Comparison of ENCODE assay signal across 8 cellular contexts in genomic region chr3:194632983-194633348, GRCh38. TPM values are rescaled to one million over a fixed set of nuclear protein-coding genes. Genes with fewer than 3 reads are reported as not detected.
DNase-seq lines count a peak whose midpoint lies in the region; ATAC-seq and TF ChIP-seq lines count a peak whose summit lies in the region.

No MANE protein-coding gene starts in this region.

- WGBS in esophagus muscularis mucosa = no CpG with 5 or more reads among the region's 50 CpGs

- H3K9me3 ChIP-seq in RWPE2 (ENCODE audit: severe bottlenecking) = no peaks in the 10 kb centered on the region
- H3K9me3 ChIP-seq in esophagus muscularis mucosa = no peaks in the 10 kb centered on the region
- H3K9me3 ChIP-seq in neutrophil = no peaks in the 10 kb centered on the region

- peaks cover 8% of the 10 kb centered on the region for H3K4me1 ChIP-seq in RWPE2 (ENCODE audit: insufficient read depth, poor library complexity, severe bottlenecking)
- H3K4me1 ChIP-seq in esophagus muscularis mucosa = peaks cover 5 to 17% (median 13%) of the 10 kb centered on the region in 4 donors
- H3K4me1 ChIP-seq in neutrophil (ENCODE audit: control insufficient read depth in 1 of 2, insufficient read depth in 1 of 2, low read depth in 1 of 2, low read length in 1 of 2) = peaks cover 13% of the 10 kb centered on the region in 2 experiments

- H3K36me3 ChIP-seq in RWPE2 (ENCODE audit: low read depth) (peaks cover 7% of the 10 kb centered on the region), esophagus muscularis mucosa (peaks cover 0 to 25% (median 4%) of the 10 kb centered on the region in 4 donors), neutrophil (no peaks in the 10 kb centered on the region)

- no peak for TF ChIP-seq EP300 in esophagus muscularis mucosa (IDR thresholded peaks at IDR 0.05)

- no peak for TF ChIP-seq POLR2A in esophagus muscularis mucosa (IDR thresholded peaks at IDR 0.05; ENCODE audit: low read depth)

- DNase-seq in AG09309 (ENCODE audit: low read depth) = no peak
- no peak for DNase-seq in RWPE2 (ENCODE audit: low spot score)
- DNase-seq in esophagus muscularis mucosa (ENCODE audit: extremely low spot score) = no peak
- no peak for DNase-seq in KG1 (lab: John Stamatoyannopoulos, UW)
- DNase-seq in stimulated activated CD4-positive, alpha-beta T cell treated with anti-CD3 and anti-CD28 coated beads, Interleukin-1b, Interleukin-23, amount 100 ng/mL, for 48 hours = no peak

- H3K27ac ChIP-seq in RWPE2 (ENCODE audit: poor library complexity, severe bottlenecking) (peak overlapping the region; percentile 65), esophagus muscularis mucosa (replicated peaks in 1 of 4) (peak overlapping the region; percentile 66 to 77 (median 70)), neutrophil (no peak overlapping the region)

- H3K27me3 ChIP-seq in RWPE2 (ENCODE audit: insufficient read depth, poor library complexity, severe bottlenecking) = no peaks in the 10 kb centered on the region
- H3K27me3 ChIP-seq in esophagus muscularis mucosa = no peaks in the 10 kb centered on the region
- peaks cover 3% of the 10 kb centered on the region for H3K27me3 ChIP-seq in neutrophil

- ATAC-seq in GM18868 (IDR thresholded peaks at IDR 0.05; ENCODE audit: unreplicated experiment) (peak; percentile 55), HG03095 (IDR thresholded peaks at IDR 0.05; ENCODE audit: unreplicated experiment) (peak; percentile 43), RWPE2 (ENCODE audit: low read depth) (peak; percentile 50)

- H3K4me3 ChIP-seq in AG09309 (ENCODE audit: control insufficient read depth, low read depth, low read length) (peak overlapping the region; percentile 87), RWPE2 (ENCODE audit: severe bottlenecking) (peak overlapping the region; percentile 79), esophagus muscularis mucosa (peak overlapping the region; percentile 63 to 80 (median 68)), neutrophil (ENCODE audit: low read depth in 1 of 2, low read length in 1 of 2) (peak overlapping the region; percentile 51 to 66)

- TF ChIP-seq CTCF in AG09309 (IDR thresholded peaks at IDR 0.05; ENCODE audit: control insufficient read depth, insufficient read depth, low read depth, low read length, missing control alignments) (no peak), RWPE2 (IDR thresholded peaks at IDR 0.05; ENCODE audit: poor library complexity, severe bottlenecking) (no peak), esophagus muscularis mucosa (IDR thresholded peaks at IDR 0.05) (no peak), neutrophil (IDR thresholded peaks at IDR 0.05) (no peak)

- intact Hi-C loops in esophagus muscularis mucosa (cut with DNase I) = no loop called here

RNA-seq across cellular contexts. Expression of gene TMEM44, which starts 0.3 kb away (rescaled TPM):
- total RNA-seq in esophagus muscularis mucosa = 10 to 100 TPM in 1 of 4 donors, 1 to 10 TPM in 3; 3.3 to 10.8 (median 9.3) TPM

RNA-seq across cellular contexts. Expression of gene LSG1, which starts 39.0 kb away (rescaled TPM):
- total RNA-seq in esophagus muscularis mucosa = 10 to 100 TPM; 19.9 to 35.0 (median 32.6) TPM

RNA-seq across cellular contexts. Expression of gene FAM43A, which starts 52.7 kb away (rescaled TPM):
- total RNA-seq in esophagus muscularis mucosa = 10 to 100 TPM; 24.5 to 42.8 (median 32.5) TPM
